In the genomic region with DNA sequence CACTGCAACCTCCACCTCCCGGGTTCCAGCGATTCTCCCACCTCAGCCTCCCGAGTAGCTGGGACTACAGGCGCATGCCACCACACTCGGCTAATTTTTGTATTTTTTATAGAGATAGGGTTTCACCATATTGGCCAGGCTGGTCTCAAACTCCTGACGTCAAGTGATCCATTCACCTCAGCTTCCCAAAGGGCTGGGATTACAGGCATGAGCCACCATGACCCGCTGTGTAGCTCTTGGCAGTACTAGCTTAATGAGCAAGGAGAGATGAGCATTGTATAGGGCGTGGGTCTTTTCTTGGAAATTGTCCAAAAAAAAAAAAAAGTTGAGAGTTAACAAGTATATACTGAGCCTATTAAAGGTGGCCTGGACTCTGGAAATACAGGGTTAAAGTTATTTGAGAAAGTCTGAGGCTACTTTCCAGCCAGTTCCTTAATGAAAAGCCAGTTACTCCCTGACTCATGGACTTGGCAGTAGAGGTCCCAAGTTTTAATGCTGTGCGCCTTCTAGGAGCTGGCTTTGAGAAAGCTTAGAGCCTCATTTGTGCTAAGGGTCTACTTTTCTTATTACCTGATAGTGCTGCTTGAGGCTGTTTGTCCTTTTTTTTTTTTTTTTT, we compare ENCODE assay signal across 17 cellular contexts. TPM values are rescaled to one million over a fixed set of nuclear protein-coding genes. Genes with fewer than 3 reads are reported as not detected.
DNase-seq lines count a peak whose midpoint lies in the region; ATAC-seq, FAIRE-seq and TF ChIP-seq lines count a peak whose summit lies in the region.
"Had no signal": no experiment of that assay in that cellular context is flagged by ENCODE, and none has a peak within 500 bp of the region (broad histone marks: within the 10 kb centered on the region; RNA-seq: fewer than 3 reads in every experiment).

No MANE protein-coding gene starts in this region.

- H3K27ac ChIP-seq in K562 (ENCODE audit: extremely low read depth, low read depth, low read length) = no peak overlapping the region
- H3K27ac ChIP-seq: foreskin keratinocyte, vagina had no signal

- TF ChIP-seq CTCF in LNCaP clone FGC (IDR thresholded peaks at IDR 0.05; ENCODE audit: control insufficient read depth, extremely low read depth, insufficient read depth) (no peak), K562 (IDR thresholded peaks at IDR 0.05 in 2 of 3, conservative IDR thresholded peaks at IDR 0.05 in 1 of 3; ENCODE audit: insufficient read depth in 2 of 3, low read depth in 1 of 3, low read length in 3 of 3) (no peak)

- H3K9me1 ChIP-seq in K562 (ENCODE audit: control insufficient read depth, insufficient read depth, low read length) = no peaks in the 10 kb centered on the region

- no peak overlapping the region for H3K4me2 ChIP-seq in K562 (ENCODE audit: insufficient read depth, low read length)

- no peak for ATAC-seq in activated naive CD8-positive, alpha-beta T cell treated with anti-CD3 and anti-CD28 coated beads, Interleukin-2, amount 50 U/mL, for 24 hours
- ATAC-seq in K562 = no peak
- no peak for ATAC-seq in stimulated activated naive B cell treated with anti-CD40 and anti-IgM and Interleukin-4, amounts not matched to agents 10 μg/mL and 1 μg/mL and 100 μg/mL, for 72 hours (replicated peaks)
- ATAC-seq: foreskin keratinocyte; stimulated activated effector memory CD8-positive, alpha-beta T cell treated with anti-CD3 and anti-CD28 coated beads, Interleukin-12 subunit alpha, Interleukin-12 subunit beta, amount 100 ng/mL, for 72 hours had no signal

- no peaks in the 10 kb centered on the region for H3K27me3 Mint-ChIP-seq in activated naive CD8-positive, alpha-beta T cell
- H3K27me3 Mint-ChIP-seq in activated naive CD8-positive, alpha-beta T cell treated with anti-CD3 and anti-CD28 coated beads, Interleukin-2, amount 50 U/mL, for 24 hours = peaks cover 2% of the 10 kb centered on the region
- H3K27me3 Mint-ChIP-seq in stimulated activated naive B cell treated with anti-CD40 and anti-IgM and Interleukin-4, amounts not matched to agents 10 μg/mL and 1 μg/mL and 100 μg/mL, for 72 hours = peaks cover 3 to 10% of the 10 kb centered on the region in 2 donors

- 44% methylated on average over 9 of the region's 9 CpGs for WGBS in K562 (ENCODE audit: insufficient coverage, low coverage, missing lambda C conversion rate)

- CTCF ChIA-PET in K562 (lab: Yijun Ruan, JAX; ENCODE audit: low intra/inter-chr PET ratio) = no interaction called here

- in situ Hi-C loops in K562 (cut with MboI) = loop anchor here (5.0 to 10.0 kb wide), 2 partner anchors 492 to 620 kb away; no protein-coding TSS in a partner anchor

- no peak overlapping the region for H3K9ac ChIP-seq in K562 (ENCODE audit: insufficient read depth in 1 of 2, low read depth in 2 of 2, low read length in 2 of 2)

- no TSS peak for BruUV-seq in K562 (replicated peaks; lab: Mats Ljungman, UMichigan)

- no peak for TF ChIP-seq RAD21 in K562 (CRISPR knock-in tag; conservative IDR thresholded peaks at IDR 0.05 in 1 of 2, IDR thresholded peaks at IDR 0.05 in 1 of 2)

- H3K4me1 Mint-ChIP-seq in activated naive CD8-positive, alpha-beta T cell (ENCODE audit: low read depth) = peaks cover 16% of the 10 kb centered on the region
- peaks cover 11% of the 10 kb centered on the region for H3K4me1 Mint-ChIP-seq in activated naive CD8-positive, alpha-beta T cell treated with anti-CD3 and anti-CD28 coated beads, Interleukin-2, amount 50 U/mL, for 24 hours
- peaks cover 7 to 18% of the 10 kb centered on the region in 2 donors for H3K4me1 Mint-ChIP-seq in stimulated activated naive B cell treated with anti-CD40 and anti-IgM and Interleukin-4, amounts not matched to agents 10 μg/mL and 1 μg/mL and 100 μg/mL, for 72 hours

- no peaks in the 10 kb centered on the region for H3K27me3 ChIP-seq in K562 (ENCODE audit: control insufficient read depth in 2 of 2, insufficient read depth in 2 of 2, low read length in 2 of 2)
- H3K27me3 ChIP-seq: vagina had no signal

- TF ChIP-seq POLR2A in K562 (conservative IDR thresholded peaks at IDR 0.05) = no peak

- H3K9me3 ChIP-seq in K562 (replicated peaks; ENCODE audit: control insufficient read depth, insufficient read depth, low read depth, low read length) = no peaks in the 10 kb centered on the region
- H3K9me3 ChIP-seq: vagina had no signal

- POLR2A ChIA-PET in K562 (lab: Yijun Ruan, JAX) = interaction anchor here (0.6 to 1.3 kb wide), 5 partner anchors 26 to 955 kb away, joined by 3 to 5 read pairs (median 3); no protein-coding TSS in a partner anchor

- 0 out of 3 replicates have a peak, but pooled peaks cover 3% of the 10 kb centered on the region for H3K79me2 ChIP-seq in K562 (ENCODE audit: control insufficient read depth, insufficient read depth, low read length)

- peaks cover 9 to 15% of the 10 kb centered on the region in 2 experiments; a peak in 3 of 5 replicates for H3K4me1 ChIP-seq in K562 (replicated peaks in 1 of 2; ENCODE audit: control insufficient read depth in 2 of 2, insufficient read depth in 2 of 2, low read length in 2 of 2)
- H3K4me1 ChIP-seq: foreskin keratinocyte had no signal

- H2AFZ ChIP-seq in K562 (ENCODE audit: low read depth, low read length) = no peak overlapping the region

- no peaks in the 10 kb centered on the region for H3K9me3 Mint-ChIP-seq in activated naive CD8-positive, alpha-beta T cell (ENCODE audit: low read depth)
- H3K9me3 Mint-ChIP-seq in activated naive CD8-positive, alpha-beta T cell treated with anti-CD3 and anti-CD28 coated beads, Interleukin-2, amount 50 U/mL, for 24 hours = no peaks in the 10 kb centered on the region
- no peaks in the 10 kb centered on the region for H3K9me3 Mint-ChIP-seq in stimulated activated naive B cell treated with anti-CD40 and anti-IgM and Interleukin-4, amounts not matched to agents 10 μg/mL and 1 μg/mL and 100 μg/mL, for 72 hours
- H3K9me3 Mint-ChIP-seq: activated CD4-positive, alpha-beta memory T cell treated with anti-CD3 and anti-CD28 coated beads, Interleukin-2, amount 10 ng/mL, durations not matched to agents 7 days and 5 days; activated naive CD4-positive, alpha-beta T cell treated with anti-CD3 and anti-CD28 coated beads, Interleukin-2, amount 10 ng/mL, durations not matched to agents 7 days and 5 days; stimulated activated effector memory CD8-positive, alpha-beta T cell treated with anti-CD3 and anti-CD28 coated beads, Interleukin-12 subunit alpha, Interleukin-12 subunit beta, amount 100 ng/mL, for 72 hours had no signal

- H3K36me3 Mint-ChIP-seq in activated naive CD8-positive, alpha-beta T cell = peaks cover 12% of the 10 kb centered on the region
- H3K36me3 Mint-ChIP-seq in activated naive CD8-positive, alpha-beta T cell treated with anti-CD3 and anti-CD28 coated beads, Interleukin-2, amount 50 U/mL, for 24 hours (ENCODE audit: low read depth) = peaks cover 32% of the 10 kb centered on the region
- H3K36me3 Mint-ChIP-seq in stimulated activated naive B cell treated with anti-CD40 and anti-IgM and Interleukin-4, amounts not matched to agents 10 μg/mL and 1 μg/mL and 100 μg/mL, for 72 hours = peaks cover 17 to 32% of the 10 kb centered on the region in 2 donors

- H3K27ac Mint-ChIP-seq in activated naive CD8-positive, alpha-beta T cell = peak overlapping the region; percentile 58
- H3K27ac Mint-ChIP-seq in activated naive CD8-positive, alpha-beta T cell treated with anti-CD3 and anti-CD28 coated beads, Interleukin-2, amount 50 U/mL, for 24 hours = no peak overlapping the region
- peak overlapping the region; percentile 71 for H3K27ac Mint-ChIP-seq in stimulated activated naive B cell treated with anti-CD40 and anti-IgM and Interleukin-4, amounts not matched to agents 10 μg/mL and 1 μg/mL and 100 μg/mL, for 72 hours
- H3K27ac Mint-ChIP-seq: activated CD4-positive, alpha-beta memory T cell treated with anti-CD3 and anti-CD28 coated beads, Interleukin-2, amount 10 ng/mL, durations not matched to agents 7 days and 5 days; activated naive CD4-positive, alpha-beta T cell treated with anti-CD3 and anti-CD28 coated beads, Interleukin-2, amount 10 ng/mL, durations not matched to agents 7 days and 5 days; B cell had no signal

- H3K4me3 ChIP-seq in LNCaP clone FGC (ENCODE audit: low read depth, low read length) (no peak overlapping the region), K562 (no peak overlapping the region)
- H3K4me3 ChIP-seq: vagina had no signal

- FAIRE-seq in K562 (lab: Jason Lieb, UNC) (no peak), HTR-8/SVneo (lab: Jason Lieb, UNC) (no peak)
- FAIRE-seq: islet of Langerhans had no signal

- peaks cover 13% of the 10 kb centered on the region; the same call in 1 of the 2 replicates for H4K20me1 ChIP-seq in K562 (replicated peaks; ENCODE audit: control insufficient read depth, insufficient read depth, low read length)

- H3K36me3 ChIP-seq in K562 (ENCODE audit: control insufficient read depth, insufficient read depth, low read length) = peaks cover 33% of the 10 kb centered on the region

- no peak for TF ChIP-seq EP300 in K562 (IDR thresholded peaks at IDR 0.05; ENCODE audit: low read length)

- no peak overlapping the region for H3K4me3 Mint-ChIP-seq in activated naive CD8-positive, alpha-beta T cell
- no peak overlapping the region for H3K4me3 Mint-ChIP-seq in activated naive CD8-positive, alpha-beta T cell treated with anti-CD3 and anti-CD28 coated beads, Interleukin-2, amount 50 U/mL, for 24 hours
- no peak overlapping the region for H3K4me3 Mint-ChIP-seq in stimulated activated naive B cell treated with anti-CD40 and anti-IgM and Interleukin-4, amounts not matched to agents 10 μg/mL and 1 μg/mL and 100 μg/mL, for 72 hours
- H3K4me3 Mint-ChIP-seq: activated CD4-positive, alpha-beta memory T cell treated with anti-CD3 and anti-CD28 coated beads, Interleukin-2, amount 10 ng/mL, durations not matched to agents 7 days and 5 days; activated naive CD4-positive, alpha-beta T cell treated with anti-CD3 and anti-CD28 coated beads, Interleukin-2, amount 10 ng/mL, durations not matched to agents 7 days and 5 days; B cell; stimulated activated effector memory CD8-positive, alpha-beta T cell treated with anti-CD3 and anti-CD28 coated beads, Interleukin-12 subunit alpha, Interleukin-12 subunit beta, amount 100 ng/mL, for 72 hours had no signal

- DNase-seq in activated naive CD8-positive, alpha-beta T cell treated with anti-CD3 and anti-CD28 coated beads, Interleukin-2, amount 50 U/mL, for 24 hours = no peak
- DNase-seq in LNCaP clone FGC (ENCODE audit: low read depth) (peak; percentile 32), K562 (ENCODE audit: extremely low read depth in 1 of 4, low spot score in 3 of 4) (no peak), NCI-H446 treated with DMSO at 0.1 percent for 48 hours (lab: John Stamatoyannopoulos, UW) (no peak), HTR-8/SVneo (ENCODE audit: insufficient read length, low spot score) (no peak), NCI-H226 (no peak)
- DNase-seq in stimulated activated naive B cell treated with anti-CD40 and anti-IgM and Interleukin-4, amounts not matched to agents 10 μg/mL and 1 μg/mL and 100 μg/mL, for 72 hours = no peak
- DNase-seq: activated CD4-positive, alpha-beta memory T cell treated with anti-CD3 and anti-CD28 coated beads, Interleukin-2, amount 10 ng/mL, durations not matched to agents 7 days and 5 days; activated naive CD4-positive, alpha-beta T cell treated with anti-CD3 and anti-CD28 coated beads, Interleukin-2, amount 10 ng/mL, durations not matched to agents 7 days and 5 days; foreskin keratinocyte; stimulated activated CD4-positive, alpha-beta T cell treated with anti-CD3 and anti-CD28 coated beads, Interleukin-1b, Interleukin-23, amount 100 ng/mL, for 48 hours; T-helper 2 cell had no signal

- intact Hi-C loops in K562 (cut with micrococcal nuclease) = loop anchor here (5.0 kb wide), 3 partner anchors 67 to 637 kb away; no protein-coding TSS in a partner anchor

RNA-seq across cellular contexts. Expression of a gene that starts 4.2 kb away (rescaled TPM):
- 0.21 TPM in 1 of 2 replicates, not detected in the other for total RNA-seq in K562 (2011; cell fraction: chromatin; rRNA removed; ENCODE audit: low replicate concordance)
- total RNA-seq in K562 (2011; cell fraction: nucleolus; rRNA removed) = 0.17 TPM in 1 of 2 replicates, not detected in the other
- not detected in 2 replicates for total RNA-seq in K562 (2011; cell fraction: nucleoplasm; rRNA removed)
- total RNA-seq in K562 (2014; rRNA removed) (0.05 TPM in 1 of 2 replicates, not detected in the other), K562 (2014; rRNA removed; fragmentation: Illumina TruSeq; extraction: Trizol) (not detected in 2 replicates), K562 (2015; rRNA removed; fragmentation: Illumina TruSeq; extraction: Trizol) (not detected in 2 replicates), K562 (2021) (0.18 TPM in 1 of 2 replicates, not detected in the other)
- polyA plus RNA-seq in K562 (2011; rRNA removed) (not detected in 2 replicates), K562 (2014; fragmentation: Illumina TruSeq; extraction: Trizol) (not detected in 2 replicates), K562 (2014; fragmentation: Nextera tagmentation; extraction: Ambion mirVana) (not detected), K562 (2014; rRNA removed) (0.11 TPM in 1 of 2 replicates, not detected in the other)
- 0.06 TPM in 1 of 2 replicates, not detected in the other for polyA plus RNA-seq in K562 (2011; cell fraction: cytosol; rRNA removed)
- polyA plus RNA-seq in K562 (2011; cell fraction: nucleus; rRNA removed) = 0.11 and 0.22 TPM in 2 replicates
- 0.04 and 0.05 TPM in 2 replicates for polyA plus RNA-seq in K562 (2012)
- polyA minus RNA-seq in K562 (2011; rRNA and poly(A)+ RNA removed) = not detected in 2 replicates
- not detected in 2 replicates for polyA minus RNA-seq in K562 (2011; cell fraction: cytosol; rRNA and poly(A)+ RNA removed)
- 0.13 and 0.22 TPM in 2 replicates for polyA minus RNA-seq in K562 (2011; cell fraction: nucleus; rRNA and poly(A)+ RNA removed)
- total RNA-seq: activated CD4-positive, alpha-beta memory T cell treated with anti-CD3 and anti-CD28 coated beads, Interleukin-2, amount 10 ng/mL, durations not matched to agents 7 days and 5 days; foreskin keratinocyte had no signal
- polyA plus RNA-seq: foreskin keratinocyte had no signal

RNA-seq across cellular contexts. Expression of a gene that starts 27.6 kb away (rescaled TPM):
- total RNA-seq in K562 (2011; cell fraction: chromatin; rRNA removed; ENCODE audit: low replicate concordance) = 380 and 708 TPM in 2 replicates
- total RNA-seq in K562 (2011; cell fraction: nucleolus; rRNA removed) = 320 and 388 TPM in 2 replicates
- 349 and 479 TPM in 2 replicates for total RNA-seq in K562 (2011; cell fraction: nucleoplasm; rRNA removed)
- total RNA-seq in K562 (2014; rRNA removed) (2,275 and 2,438 TPM in 2 replicates), K562 (2014; rRNA removed; fragmentation: Illumina TruSeq; extraction: Trizol) (6,105 and 6,135 TPM in 2 replicates), K562 (2015; rRNA removed; fragmentation: Illumina TruSeq; extraction: Trizol) (5,186 and 5,639 TPM in 2 replicates), K562 (2021) (2,894 and 2,951 TPM in 2 replicates)
- polyA plus RNA-seq in K562 (2011; rRNA removed) (2,553 and 3,164 TPM in 2 replicates), K562 (2014; fragmentation: Illumina TruSeq; extraction: Trizol) (4,182 and 5,696 TPM in 2 replicates), K562 (2014; fragmentation: Nextera tagmentation; extraction: Ambion mirVana) (1,000 to 10,000 TPM; 4,099 to 6,909 TPM), K562 (2014; rRNA removed) (2,789 and 6,654 TPM in 2 replicates)
- 324 and 4,326 TPM in 2 replicates for polyA plus RNA-seq in K562 (2011; cell fraction: cytosol; rRNA removed)
- polyA plus RNA-seq in K562 (2011; cell fraction: nucleus; rRNA removed) = 680 and 968 TPM in 2 replicates
- 3,341 and 5,906 TPM in 2 replicates for polyA plus RNA-seq in K562 (2012)
- 1,992 and 2,499 TPM in 2 replicates for polyA minus RNA-seq in K562 (2011; rRNA and poly(A)+ RNA removed)
- 3,102 and 3,979 TPM in 2 replicates for polyA minus RNA-seq in K562 (2011; cell fraction: cytosol; rRNA and poly(A)+ RNA removed)
- polyA minus RNA-seq in K562 (2011; cell fraction: nucleus; rRNA and poly(A)+ RNA removed) = 305 and 418 TPM in 2 replicates
